ENCODE assay signal across 7 cellular contexts in the genomic region with DNA sequence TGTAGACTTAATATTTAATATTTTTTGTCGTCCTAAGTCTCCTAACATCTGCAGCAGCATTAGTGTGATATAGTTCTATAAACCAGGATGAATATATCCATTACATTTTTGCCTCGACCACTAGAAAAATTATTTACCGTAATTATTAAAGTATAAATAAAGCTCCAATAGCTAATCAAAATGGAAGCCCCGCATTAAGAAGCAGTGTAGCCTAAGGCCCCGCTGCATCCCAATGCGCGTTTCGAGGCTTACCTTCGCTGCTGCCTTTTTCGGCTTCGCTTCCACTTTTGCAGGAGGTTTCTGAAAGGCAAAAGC.
DNase-seq lines count a peak whose midpoint lies in the region; FAIRE-seq lines count a peak whose summit lies in the region.

No MANE protein-coding gene starts in this region.

- FAIRE-seq in GM19239 (lab: Jason Lieb, UNC): peak; percentile 49

- peak overlapping the region; percentile 83 for H3K9ac ChIP-seq in mucosa of stomach (ENCODE audit: low read length)

- H3K9me3 ChIP-seq in KOPT-K1 (ENCODE audit: insufficient read depth, low read length, poor library complexity, severe bottlenecking): no peaks in the 10 kb centered on the region
- H3K9me3 ChIP-seq in mucosa of stomach (ENCODE audit: control insufficient read depth, low read length): no peaks in the 10 kb centered on the region

- peaks cover 25% of the 10 kb centered on the region for H3K4me1 ChIP-seq in mucosa of stomach (ENCODE audit: control insufficient read depth, insufficient read depth, low read length)

- peak overlapping the region; percentile 76 for H3K4me3 ChIP-seq in mucosa of stomach (ENCODE audit: low read length)

- no peak for DNase-seq in GM19239 (ENCODE audit: insufficient read length, low spot score)
- DNase-seq in caudate nucleus (lab: John Stamatoyannopoulos, UW): no peak
- no peak for DNase-seq in NCI-H1436 (lab: John Stamatoyannopoulos, UW)
- no peak for DNase-seq in stimulated activated CD8-positive, alpha-beta memory T cell treated with anti-CD3 and anti-CD28 coated beads, Interleukin-4, amount 100 ng/mL, for 48 hours
- no peak for DNase-seq in medulla oblongata (ENCODE audit: extremely low spot score)

- H3K27ac ChIP-seq in KOPT-K1 (ENCODE audit: low read depth, low read length, poor library complexity, severe bottlenecking): peak overlapping the region; percentile 95
- peak overlapping the region; percentile 86 for H3K27ac ChIP-seq in caudate nucleus (ENCODE audit: low read depth, low read length)

- no peaks in the 10 kb centered on the region for H3K27me3 ChIP-seq in mucosa of stomach (ENCODE audit: control insufficient read depth, insufficient read depth, low read length)

- peaks cover 48% of the 10 kb centered on the region for H3K36me3 ChIP-seq in KOPT-K1 (ENCODE audit: insufficient read depth, low read length)
- no peaks in the 10 kb centered on the region for H3K36me3 ChIP-seq in mucosa of stomach (ENCODE audit: control insufficient read depth, insufficient read depth, low read length)
